Comparison of ENCODE assay signal across 20 cellular contexts in the genomic region with DNA sequence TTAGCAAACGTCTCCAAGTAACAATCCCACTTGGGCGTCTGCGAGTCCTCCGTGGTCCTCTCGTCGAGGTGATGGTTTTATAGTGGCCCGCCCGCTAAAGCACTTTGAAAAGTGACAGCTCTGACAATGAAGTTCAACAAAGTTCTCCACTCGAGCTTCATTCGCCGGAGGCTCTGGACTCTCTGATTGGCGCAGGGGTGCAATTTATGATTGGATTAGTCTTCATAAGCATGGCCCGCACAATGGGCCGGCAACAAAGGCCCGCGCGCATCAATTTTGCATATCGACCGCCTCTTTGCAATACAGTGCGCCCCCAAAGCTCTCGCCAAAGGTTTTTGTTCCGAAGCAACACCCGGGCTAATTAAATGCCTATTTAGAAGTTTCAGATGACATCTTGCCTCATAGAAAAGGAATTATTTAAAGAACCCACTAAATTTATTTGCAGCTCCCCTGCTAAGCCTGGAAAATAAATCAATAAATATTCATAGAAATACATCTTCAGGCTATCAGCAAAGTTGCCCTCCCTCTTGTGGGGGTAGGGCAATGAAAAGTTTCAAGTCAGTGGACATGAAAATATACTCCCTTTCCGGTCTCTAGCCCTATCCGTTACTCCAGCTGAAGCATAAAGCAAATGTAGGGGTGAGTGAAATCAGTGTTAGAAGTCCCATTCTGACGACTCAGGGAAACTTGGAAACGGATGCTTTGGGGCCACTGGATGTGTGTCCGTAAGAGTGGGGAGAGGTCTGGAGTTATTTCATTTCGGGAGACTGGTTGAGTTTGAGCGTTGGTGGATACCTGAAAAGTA. TPM values are rescaled to one million over a fixed set of nuclear protein-coding genes. Genes with fewer than 3 reads are reported as not detected.
DNase-seq lines count a peak whose midpoint lies in the region; ATAC-seq and TF ChIP-seq lines count a peak whose summit lies in the region.
"Had no signal": no experiment of that assay in that cellular context is flagged by ENCODE, and none has a peak within 500 bp of the region (broad histone marks: within the 10 kb centered on the region; RNA-seq: fewer than 3 reads in every experiment).

A gene with protein sequence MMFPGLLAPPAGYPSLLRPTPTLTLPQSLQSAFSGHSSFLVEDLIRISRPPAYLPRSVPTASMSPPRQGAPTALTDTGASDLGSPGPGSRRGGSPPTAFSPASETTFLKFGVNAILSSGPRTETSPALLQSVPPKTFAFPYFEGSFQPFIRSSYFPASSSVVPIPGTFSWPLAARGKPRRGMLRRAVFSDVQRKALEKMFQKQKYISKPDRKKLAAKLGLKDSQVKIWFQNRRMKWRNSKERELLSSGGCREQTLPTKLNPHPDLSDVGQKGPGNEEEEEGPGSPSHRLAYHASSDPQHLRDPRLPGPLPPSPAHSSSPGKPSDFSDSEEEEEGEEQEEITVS (minus strand): TSS at position 51 of the 805 bp plus-strand sequence. CDS start 151 bp downstream, outside the sequence.

- ATAC-seq in naive B cell (ENCODE audit: low read depth in 2 of 2) (no peak), HG03439 (IDR thresholded peaks at IDR 0.05; ENCODE audit: unreplicated experiment) (no peak), GM21367 (IDR thresholded peaks at IDR 0.05; ENCODE audit: unreplicated experiment) (no peak)
- ATAC-seq: gastrocnemius medialis, right cardiac atrium, Right ventricle myocardium inferior had no signal

- peak within 1 kb of the TSS; percentile 26 for H3K27ac Mint-ChIP-seq in T-helper 2 cell treated with Interferon-gamma antibody and Interleukin-4, amounts not matched to agents 5 μg/mL and 100 μg/mL, for 36 hours
- H3K27ac Mint-ChIP-seq in activated CD4-positive, alpha-beta memory T cell treated with anti-CD3 and anti-CD28 coated beads for 36 hours: no peak within 1 kb of the TSS
- H3K27ac Mint-ChIP-seq in naive B cell: peak within 1 kb of the TSS in 5 of 6 donors; percentile 29 to 93 (median 83)

- no peak for DNase-seq in T-helper 2 cell treated with Interferon-gamma antibody and Interleukin-4, amounts not matched to agents 5 μg/mL and 100 μg/mL, for 36 hours (ENCODE audit: low spot score)
- DNase-seq in T-helper 2 cell: no peak
- DNase-seq in GM13976 (ENCODE audit: low spot score): peak; percentile 16
- DNase-seq in activated CD4-positive, alpha-beta memory T cell treated with anti-CD3 and anti-CD28 coated beads for 36 hours: no peak
- no peak for DNase-seq in naive B cell
- no peak for DNase-seq in EL
- DNase-seq: activated CD4-positive, alpha-beta T cell treated with anti-CD3 and anti-CD28 coated beads for 4 hours; activated effector memory CD4-positive, alpha-beta T cell treated with Interleukin-2 at 50 U/mL for 16 hours; gastrocnemius medialis; GDM1; GOT3; NCI-H226; T1000 had no signal

- no peak for TF ChIP-seq CTCF in GM13976 (IDR thresholded peaks at IDR 0.05; ENCODE audit: borderline replicate concordance, control extremely low read depth, extremely low read depth, insufficient read depth, missing control alignments)

- in situ Hi-C loops in GM13976 (cut with MboI; ENCODE audit: low sequenced_read_pairs, unreplicated experiment): no loop called here

- H3K9me3 Mint-ChIP-seq in T-helper 2 cell treated with Interferon-gamma antibody and Interleukin-4, amounts not matched to agents 5 μg/mL and 100 μg/mL, for 36 hours: peaks cover 8% of the 10 kb centered on the region
- no peaks in the 10 kb centered on the region for H3K9me3 Mint-ChIP-seq in activated CD4-positive, alpha-beta memory T cell treated with anti-CD3 and anti-CD28 coated beads for 36 hours
- H3K9me3 Mint-ChIP-seq in naive B cell: peaks cover 4 to 54% (median 21%) of the 10 kb centered on the region in 7 donors

- intact Hi-C loops in activated CD4-positive, alpha-beta memory T cell treated with anti-CD3 and anti-CD28 coated beads for 36 hours (cut with micrococcal nuclease): loop anchor here (5.0 kb wide), 1 partner anchor 47 kb away; no protein-coding TSS in a partner anchor

- H3K27me3 Mint-ChIP-seq in T-helper 2 cell treated with Interferon-gamma antibody and Interleukin-4, amounts not matched to agents 5 μg/mL and 100 μg/mL, for 36 hours (ENCODE audit: low read depth): peaks cover 88% of the 10 kb centered on the region
- H3K27me3 Mint-ChIP-seq in activated CD4-positive, alpha-beta memory T cell treated with anti-CD3 and anti-CD28 coated beads for 36 hours: peaks cover 78% of the 10 kb centered on the region
- peaks cover 75 to 87% (median 87%) of the 10 kb centered on the region in 3 donors for H3K27me3 Mint-ChIP-seq in naive B cell

- H3K4me3 Mint-ChIP-seq in T-helper 2 cell treated with Interferon-gamma antibody and Interleukin-4, amounts not matched to agents 5 μg/mL and 100 μg/mL, for 36 hours: no peak within 1 kb of the TSS
- peak within 1 kb of the TSS; percentile 13 for H3K4me3 Mint-ChIP-seq in activated CD4-positive, alpha-beta memory T cell treated with anti-CD3 and anti-CD28 coated beads for 36 hours
- peak within 1 kb of the TSS in 4 of 8 donors; percentile 6 to 65 (median 38) for H3K4me3 Mint-ChIP-seq in naive B cell

- CTCF ChIA-PET in activated CD4-positive, alpha-beta memory T cell treated with anti-CD3 and anti-CD28 coated beads for 36 hours (lab: Charles Lee): interaction anchor here (0.7 kb wide), 2 partner anchors 28 to 194 kb away, joined by 3 read pairs; no protein-coding TSS in a partner anchor

- POLR2A ChIA-PET in activated CD4-positive, alpha-beta memory T cell treated with anti-CD3 and anti-CD28 coated beads for 36 hours (lab: Charles Lee): no interaction called here

- H3K4me1 Mint-ChIP-seq in T-helper 2 cell treated with Interferon-gamma antibody and Interleukin-4, amounts not matched to agents 5 μg/mL and 100 μg/mL, for 36 hours (ENCODE audit: low read depth): peaks cover 6% of the 10 kb centered on the region
- H3K4me1 Mint-ChIP-seq in activated CD4-positive, alpha-beta memory T cell treated with anti-CD3 and anti-CD28 coated beads for 36 hours (ENCODE audit: low read depth): peaks cover 36% of the 10 kb centered on the region
- peaks cover 22 to 36% (median 25%) of the 10 kb centered on the region in 3 donors for H3K4me1 Mint-ChIP-seq in naive B cell

- H3K36me3 Mint-ChIP-seq in T-helper 2 cell treated with Interferon-gamma antibody and Interleukin-4, amounts not matched to agents 5 μg/mL and 100 μg/mL, for 36 hours (ENCODE audit: low read depth): peaks cover 2% of the 10 kb centered on the region
- H3K36me3 Mint-ChIP-seq in activated CD4-positive, alpha-beta memory T cell treated with anti-CD3 and anti-CD28 coated beads for 36 hours: peaks cover 13% of the 10 kb centered on the region
- H3K36me3 Mint-ChIP-seq in naive B cell: peaks cover 6 to 31% of the 10 kb centered on the region in 2 donors

RNA-seq across cellular contexts. Expression of the gene that starts here (rescaled TPM):
- not detected for total RNA-seq in activated CD4-positive, alpha-beta memory T cell treated with anti-CD3 and anti-CD28 coated beads for 36 hours
- polyA plus RNA-seq in naive B cell (ENCODE audit: low read depth in 6 of 6): not detected
- total RNA-seq: gastrocnemius medialis, LHCN-M2, lung microvascular endothelial cell, right cardiac atrium, Right ventricle myocardium inferior, subcutaneous adipose tissue had no signal
- polyA plus RNA-seq: right cardiac atrium had no signal
